Comparison of ENCODE assay signal across 1 cellular context in the genomic region with DNA sequence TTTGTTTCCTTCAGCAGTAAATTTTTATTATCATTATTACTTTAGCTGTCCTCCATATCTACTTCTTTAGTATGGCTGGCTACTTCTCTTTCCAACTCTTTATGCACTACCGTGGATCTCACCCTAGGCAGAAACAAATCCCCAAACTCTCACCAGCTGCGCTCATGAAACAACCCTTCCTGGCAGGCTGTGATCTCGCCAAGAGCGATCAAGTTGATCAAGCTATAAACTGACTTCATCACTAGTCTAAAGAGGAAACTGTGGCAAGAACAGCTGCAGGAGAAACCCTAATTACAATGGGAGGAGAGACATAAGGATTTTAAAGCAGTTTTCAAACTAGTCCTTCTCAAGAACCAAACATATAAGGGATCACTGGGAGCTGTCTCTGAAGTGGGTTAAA.
TF ChIP-seq lines count a peak whose summit lies in the region.

No MANE protein-coding gene starts in this region.

TF ChIP-seq in SK-N-SH treated with all-trans-retinoic acid at 6 μM for 48 hours, 23 proteins besides CTCF, POLR2A, EP300 and RAD21 (continued from another document):
- TF ChIP-seq, protein P1, sequence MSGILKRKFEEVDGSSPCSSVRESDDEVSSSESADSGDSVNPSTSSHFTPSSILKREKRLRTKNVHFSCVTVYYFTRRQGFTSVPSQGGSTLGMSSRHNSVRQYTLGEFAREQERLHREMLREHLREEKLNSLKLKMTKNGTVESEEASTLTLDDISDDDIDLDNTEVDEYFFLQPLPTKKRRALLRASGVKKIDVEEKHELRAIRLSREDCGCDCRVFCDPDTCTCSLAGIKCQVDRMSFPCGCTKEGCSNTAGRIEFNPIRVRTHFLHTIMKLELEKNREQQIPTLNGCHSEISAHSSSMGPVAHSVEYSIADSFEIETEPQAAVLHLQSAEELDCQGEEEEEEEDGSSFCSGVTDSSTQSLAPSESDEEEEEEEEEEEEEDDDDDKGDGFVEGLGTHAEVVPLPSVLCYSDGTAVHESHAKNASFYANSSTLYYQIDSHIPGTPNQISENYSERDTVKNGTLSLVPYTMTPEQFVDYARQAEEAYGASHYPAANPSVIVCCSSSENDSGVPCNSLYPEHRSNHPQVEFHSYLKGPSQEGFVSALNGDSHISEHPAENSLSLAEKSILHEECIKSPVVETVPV (CRISPR knock-in tag; IDR thresholded peaks at IDR 0.05) = no peak
